8 cellular contexts compared by ENCODE assay signal in the genomic region with DNA sequence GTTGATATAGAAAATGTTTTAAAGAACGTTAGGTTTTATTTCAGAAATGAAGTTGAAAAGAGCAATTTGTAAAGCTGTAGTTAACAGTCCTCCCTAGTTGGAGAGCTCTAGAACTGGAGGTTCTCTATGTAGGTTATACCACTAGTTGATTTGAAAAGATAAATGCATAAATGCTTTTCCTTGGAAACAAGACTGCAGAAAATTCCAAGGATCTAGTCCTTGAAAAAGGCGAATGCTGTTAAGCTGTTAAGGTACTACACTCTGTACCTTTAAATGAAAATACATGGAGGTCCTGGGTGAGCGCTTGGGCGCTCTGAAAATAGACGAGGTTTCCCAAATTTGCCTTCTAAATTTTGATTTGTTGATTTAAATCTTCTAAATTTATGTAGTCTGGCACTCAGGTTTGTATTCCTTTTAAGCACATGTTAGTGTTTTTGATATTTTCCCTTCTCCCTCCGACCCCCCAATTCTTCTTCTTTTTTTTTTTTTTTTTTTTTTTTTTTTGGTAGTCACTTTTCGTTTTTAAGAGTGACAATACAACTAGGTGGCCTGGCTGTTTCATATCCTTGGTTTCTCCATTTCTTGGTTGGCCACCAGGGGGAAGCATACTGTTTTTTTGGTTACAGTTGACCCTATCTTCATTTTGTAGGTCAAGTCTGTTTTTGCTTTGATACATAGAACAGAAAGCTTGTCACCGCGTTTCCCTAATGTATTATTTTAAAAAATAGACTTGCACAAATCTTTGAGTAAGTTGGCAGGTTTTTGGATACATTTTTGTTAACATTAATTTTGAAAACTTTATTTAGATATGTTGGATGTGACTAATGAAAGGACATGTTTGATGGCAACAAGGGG. TPM values are rescaled to one million over a fixed set of nuclear protein-coding genes. Genes with fewer than 3 reads are reported as not detected.
DNase-seq lines count a peak whose midpoint lies in the region; ATAC-seq and TF ChIP-seq lines count a peak whose summit lies in the region.

No MANE protein-coding gene starts in this region.

- ATAC-seq in HG02798 (IDR thresholded peaks at IDR 0.05; ENCODE audit: poor library complexity, unreplicated experiment) (peak; percentile 43), WTC11 (0 out of 2 replicates have a peak, but pooled peaks have one; percentile 11), left colon (peak; percentile 32), GM19463 (IDR thresholded peaks at IDR 0.05; ENCODE audit: unreplicated experiment) (no peak)

- H3K4me3 ChIP-seq in DOHH2 (ENCODE audit: low read length) = peak overlapping the region; percentile 77

- peak; percentile 61 for TF ChIP-seq CTCF in DOHH2 (IDR thresholded peaks at IDR 0.05; ENCODE audit: low read depth, low read length, poor library complexity, severe bottlenecking)
- TF ChIP-seq CTCF in WTC11 (IDR thresholded peaks at IDR 0.05) = peak; percentile 47

- H3K9me2 ChIP-seq in DOHH2 (replicated peaks; ENCODE audit: control insufficient read depth, low read length) = no peaks in the 10 kb centered on the region

- peaks cover 71% of the 10 kb centered on the region for H3K79me2 ChIP-seq in DOHH2 (ENCODE audit: control insufficient read depth, low read length)

- no peak overlapping the region for H3K27ac Mint-ChIP-seq in WTC11

- peaks cover 46% of the 10 kb centered on the region for H3K4me1 ChIP-seq in DOHH2 (ENCODE audit: control insufficient read depth, low read length)

- intact Hi-C loops in left colon (cut with DNase I, micrococcal nuclease) = no loop called here

- peaks cover 7% of the 10 kb centered on the region for H3K36me3 Mint-ChIP-seq in WTC11

- H3K4me1 Mint-ChIP-seq in WTC11 = peaks cover 27% of the 10 kb centered on the region

- H3K36me3 ChIP-seq in DOHH2 (ENCODE audit: control insufficient read depth, low read length) = peaks cover 63% of the 10 kb centered on the region

- no peaks in the 10 kb centered on the region; the same call in 1 of the 2 replicates for H4K20me1 ChIP-seq in DOHH2 (ENCODE audit: control insufficient read depth, insufficient read depth, low read depth, low read length)

- peaks cover 3% of the 10 kb centered on the region; the same call in 1 of the 2 replicates for H3K27me3 ChIP-seq in DOHH2 (ENCODE audit: control insufficient read depth, low read length)

- DNase-seq in NCI-H2196 treated with DMSO at 0.1 percent for 48 hours (lab: John Stamatoyannopoulos, UW; ENCODE audit: unreplicated experiment) = peak; percentile 42
- DNase-seq in WTC11 (ENCODE audit: low spot score) = peak; percentile 67
- DNase-seq in cerebellum (ENCODE audit: low spot score) = peak; percentile 78
- DNase-seq in left colon = peak; percentile 62 to 71
- DNase-seq in stimulated activated CD4-positive, alpha-beta T cell treated with anti-CD3 and anti-CD28 coated beads, Interleukin-4, amount 100 ng/mL, for 1 hour = peak; percentile 37

- no peaks in the 10 kb centered on the region for H3K9me3 ChIP-seq in DOHH2 (ENCODE audit: control insufficient read depth, insufficient read depth, low read length)

- H3F3A ChIP-seq in DOHH2 (ENCODE audit: control insufficient read depth, insufficient read depth) = peaks cover 23% of the 10 kb centered on the region

- peaks cover 63% of the 10 kb centered on the region for H3K27me3 Mint-ChIP-seq in WTC11 (ENCODE audit: low read depth)

- H3K4me3 Mint-ChIP-seq in WTC11 = peak overlapping the region; percentile 82

- CTCF ChIA-PET in WTC11 (lab: Charles Lee) = interaction anchor here (0.6 to 3.7 kb wide), 21 partner anchors 11 to 377 kb away, joined by 3 to 41 read pairs (median 4); a partner anchor contains a TSS

- POLR2A ChIA-PET in WTC11 (lab: Charles Lee) = interaction anchor here (0.6 to 0.9 kb wide), 2 partner anchors 80 to 194 kb away, joined by 3 read pairs; no protein-coding TSS in a partner anchor

- H3K4me2 ChIP-seq in DOHH2 (ENCODE audit: low read length) = peak overlapping the region; percentile 74

- peak overlapping the region; percentile 95 for H3K27ac ChIP-seq in DOHH2 (ENCODE audit: low read depth, low read length)

- H3K9me3 Mint-ChIP-seq in WTC11 = peaks cover 18% of the 10 kb centered on the region

TF ChIP-seq in WTC11, 78 proteins besides CTCF, POLR2A, EP300 and RAD21:
- TF ChIP-seq, protein P1, sequence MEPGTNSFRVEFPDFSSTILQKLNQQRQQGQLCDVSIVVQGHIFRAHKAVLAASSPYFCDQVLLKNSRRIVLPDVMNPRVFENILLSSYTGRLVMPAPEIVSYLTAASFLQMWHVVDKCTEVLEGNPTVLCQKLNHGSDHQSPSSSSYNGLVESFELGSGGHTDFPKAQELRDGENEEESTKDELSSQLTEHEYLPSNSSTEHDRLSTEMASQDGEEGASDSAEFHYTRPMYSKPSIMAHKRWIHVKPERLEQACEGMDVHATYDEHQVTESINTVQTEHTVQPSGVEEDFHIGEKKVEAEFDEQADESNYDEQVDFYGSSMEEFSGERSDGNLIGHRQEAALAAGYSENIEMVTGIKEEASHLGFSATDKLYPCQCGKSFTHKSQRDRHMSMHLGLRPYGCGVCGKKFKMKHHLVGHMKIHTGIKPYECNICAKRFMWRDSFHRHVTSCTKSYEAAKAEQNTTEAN (CRISPR knock-in tag; IDR thresholded peaks at IDR 0.05) = no peak
- TF ChIP-seq KAT7 (CRISPR knock-in tag; IDR thresholded peaks at IDR 0.05; ENCODE audit: borderline replicate concordance) = no peak
- TF ChIP-seq, protein P2, sequence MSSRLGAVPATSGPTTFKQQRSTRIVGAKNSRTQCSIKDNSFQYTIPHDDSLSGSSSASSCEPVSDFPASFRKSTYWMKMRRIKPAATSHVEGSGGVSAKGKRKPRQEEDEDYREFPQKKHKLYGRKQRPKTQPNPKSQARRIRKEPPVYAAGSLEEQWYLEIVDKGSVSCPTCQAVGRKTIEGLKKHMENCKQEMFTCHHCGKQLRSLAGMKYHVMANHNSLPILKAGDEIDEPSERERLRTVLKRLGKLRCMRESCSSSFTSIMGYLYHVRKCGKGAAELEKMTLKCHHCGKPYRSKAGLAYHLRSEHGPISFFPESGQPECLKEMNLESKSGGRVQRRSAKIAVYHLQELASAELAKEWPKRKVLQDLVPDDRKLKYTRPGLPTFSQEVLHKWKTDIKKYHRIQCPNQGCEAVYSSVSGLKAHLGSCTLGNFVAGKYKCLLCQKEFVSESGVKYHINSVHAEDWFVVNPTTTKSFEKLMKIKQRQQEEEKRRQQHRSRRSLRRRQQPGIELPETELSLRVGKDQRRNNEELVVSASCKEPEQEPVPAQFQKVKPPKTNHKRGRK (CRISPR knock-in tag; IDR thresholded peaks at IDR 0.05; ENCODE audit: borderline replicate concordance) = 0 out of 2 replicates have a peak, but pooled peaks have one; percentile 21

RNA-seq across cellular contexts. Expression of a gene that starts 2.7 kb away (rescaled TPM):
- 2.0 to 2.7 TPM (median 2.5 TPM) in 3 replicates for total RNA-seq in WTC11 (2021)
- total RNA-seq in cerebellum = 9.1 TPM
- total RNA-seq in left colon = 10 to 100 TPM; 13.1 to 16.5 TPM

RNA-seq across cellular contexts. Expression of a gene that starts 34.2 kb away (rescaled TPM):
- total RNA-seq in WTC11 (2021) (8.2 to 10.0 TPM (median 8.7 TPM) in 3 replicates), cerebellum (10.9 TPM), left colon (1 to 10 TPM; 2.1 to 6.9 TPM)
